In genomic region chr9:113793558-113793957, GRCh38 we compare ENCODE assay signal across 27 cellular contexts.
"Had no signal": no experiment of that assay in that cellular context is flagged by ENCODE, and none has a peak within 500 bp of the region (broad histone marks: within the 10 kb centered on the region; RNA-seq: fewer than 3 reads in every experiment).

No MANE protein-coding gene starts in this region.

- H3K4me1 ChIP-seq: heart right ventricle, left lung, lower lobe of right lung, pancreas, psoas muscle, sigmoid colon, spleen, suprapubic skin, tibial artery, uterus had no signal

- DNase-seq: heart right ventricle; kidney; left colon; left lung; lower lobe of right lung; mammary epithelial cell; mesenchymal stem cell; naive thymus-derived CD8-positive, alpha-beta T cell; nucleus accumbens; pancreas; posterior cingulate gyrus; psoas muscle; sigmoid colon; small intestine; spleen; stimulated activated CD4-positive, alpha-beta T cell treated with anti-CD3 and anti-CD28 coated beads, Interleukin-4, amount 100 ng/mL, for 24 hours; stimulated activated naive CD4-positive, alpha-beta T cell; tibial artery; trophoblast cell; uterus had no signal

- H3K36me3 ChIP-seq: heart right ventricle, left lung, lower lobe of right lung, pancreas, sigmoid colon, spleen, suprapubic skin, thoracic aorta, tibial artery, uterus had no signal

- H3K36me3 Mint-ChIP-seq: stimulated activated effector memory CD8-positive, alpha-beta T cell treated with anti-CD3 and anti-CD28 coated beads, Interleukin-12 subunit alpha, Interleukin-12 subunit beta, amount 100 ng/mL, for 72 hours had no signal

- H3K27ac Mint-ChIP-seq: naive thymus-derived CD8-positive, alpha-beta T cell; nephron; stimulated activated effector memory CD8-positive, alpha-beta T cell treated with anti-CD3 and anti-CD28 coated beads, Interleukin-12 subunit alpha, Interleukin-12 subunit beta, amount 100 ng/mL, for 72 hours; stimulated activated naive CD8-positive, alpha-beta T cell treated with anti-CD3 and anti-CD28 coated beads, Interleukin-15, Interleukin-2, amounts not matched to agents 100 ng/mL and 50 ng/mL, for 24 hours had no signal

- H3K4me1 Mint-ChIP-seq: naive thymus-derived CD8-positive, alpha-beta T cell; neural crest cell; stimulated activated effector memory CD8-positive, alpha-beta T cell treated with anti-CD3 and anti-CD28 coated beads, Interleukin-12 subunit alpha, Interleukin-12 subunit beta, amount 100 ng/mL, for 72 hours had no signal

- ATAC-seq: heart right ventricle; left colon; left lung; lower lobe of right lung; naive thymus-derived CD8-positive, alpha-beta T cell; pancreas; psoas muscle; stimulated activated effector memory CD8-positive, alpha-beta T cell treated with anti-CD3 and anti-CD28 coated beads, Interleukin-12 subunit alpha, Interleukin-12 subunit beta, amount 100 ng/mL, for 72 hours had no signal

- H3K27ac ChIP-seq: heart right ventricle, hepatocyte, left lung, lower lobe of right lung, pancreas, psoas muscle, sigmoid colon, spleen, suprapubic skin, thoracic aorta, tibial artery, uterus had no signal

- H3K4me3 Mint-ChIP-seq: naive thymus-derived CD8-positive, alpha-beta T cell; nephron; neural crest cell; stimulated activated effector memory CD8-positive, alpha-beta T cell treated with anti-CD3 and anti-CD28 coated beads, Interleukin-12 subunit alpha, Interleukin-12 subunit beta, amount 100 ng/mL, for 72 hours; stimulated activated naive CD8-positive, alpha-beta T cell treated with anti-CD3 and anti-CD28 coated beads, Interleukin-15, Interleukin-2, amounts not matched to agents 100 ng/mL and 50 ng/mL, for 24 hours had no signal

- H3K9me3 ChIP-seq: left lung, lower lobe of right lung, pancreas, psoas muscle, sigmoid colon, spleen, suprapubic skin, thoracic aorta, tibial artery, uterus had no signal

- H3K9me3 Mint-ChIP-seq: nephron; stimulated activated effector memory CD8-positive, alpha-beta T cell treated with anti-CD3 and anti-CD28 coated beads, Interleukin-12 subunit alpha, Interleukin-12 subunit beta, amount 100 ng/mL, for 72 hours; stimulated activated naive CD8-positive, alpha-beta T cell treated with anti-CD3 and anti-CD28 coated beads, Interleukin-15, Interleukin-2, amounts not matched to agents 100 ng/mL and 50 ng/mL, for 24 hours had no signal

- H3K4me3 ChIP-seq: heart right ventricle, hepatocyte, left lung, lower lobe of right lung, pancreas, psoas muscle, sigmoid colon, spleen, suprapubic skin, thoracic aorta, tibial artery, uterus had no signal

- H3K27me3 ChIP-seq: left lung, pancreas, sigmoid colon, spleen, uterus had no signal

- H3K4me2 ChIP-seq: hepatocyte had no signal

- H2AFZ ChIP-seq: hepatocyte had no signal

- H3K79me2 ChIP-seq: hepatocyte had no signal
